In genomic region chr22:42942351-42942750, GRCh38 we compare ENCODE assay signal across 21 cellular contexts.
DNase-seq lines count a peak whose midpoint lies in the region; ATAC-seq and TF ChIP-seq lines count a peak whose summit lies in the region.
"Had no signal": no experiment of that assay in that cellular context is flagged by ENCODE, and none has a peak within 500 bp of the region (broad histone marks: within the 10 kb centered on the region; RNA-seq: fewer than 3 reads in every experiment).

No MANE protein-coding gene starts in this region.

- intact Hi-C loops in heart left ventricle (cut with DNase I) = loop anchor here in 1 of 10 donors (10.0 kb wide), 1 partner anchor 72 kb away; the partner anchor contains the start of gene PACSIN2
- intact Hi-C loops in Right ventricle myocardium inferior (cut with DNase I) = no loop called here
- intact Hi-C loops in activated B cell treated with CpG ODN at 0.5 μM for 24 hours (cut with micrococcal nuclease) = no loop called here

- peak overlapping the region; percentile 41 for H3K27ac Mint-ChIP-seq in activated B cell treated with CpG ODN at 0.5 μM for 24 hours

- ATAC-seq in heart left ventricle = no peak
- no peak for ATAC-seq in Right ventricle myocardium inferior
- ATAC-seq in activated B cell treated with CpG ODN at 0.5 μM for 24 hours (ENCODE audit: low read depth) = no peak
- ATAC-seq in gastroesophageal sphincter = no peak
- no peak for ATAC-seq in thoracic aorta (ENCODE audit: insufficient number of reproducible peaks, low FRiP score, low read depth)
- ATAC-seq: PC-3 had no signal

- in situ Hi-C loops in HAP-1 (cut with MboI; ENCODE audit: low sequenced_read_pairs) = no loop called here

- no peaks in the 10 kb centered on the region for H3K9me3 Mint-ChIP-seq in activated B cell treated with CpG ODN at 0.5 μM for 24 hours

- no peak for DNase-seq in heart left ventricle
- DNase-seq in Right ventricle myocardium inferior (ENCODE audit: missing footprints) = no peak
- no peak for DNase-seq in activated B cell treated with CpG ODN at 0.5 μM for 24 hours
- no peak for DNase-seq in thoracic aorta (ENCODE audit: low spot score)
- DNase-seq in WERI-Rb-1 = no peak
- no peak for DNase-seq in HAP-1 (ENCODE audit: low spot score in 2 of 2)
- no peak for DNase-seq in DMS153 treated with DMSO at 0.1 percent for 48 hours (lab: John Stamatoyannopoulos, UW; ENCODE audit: unreplicated experiment)
- DNase-seq: DMS153; H7; IMR-90; KG1; MM.1S; NCI-H2029; NCI-H446 treated with DMSO at 0.1 percent for 48 hours; NCI-H526; NCI-H82; NK-92 treated with Interleukin-12 subunit alpha and Interleukin-12 subunit beta, amount 100 ng/mL, for 24 hours; PC-3; SHP77 had no signal

- no peak for TF ChIP-seq POLR2A in heart left ventricle (IDR thresholded peaks at IDR 0.05)
- no peak for TF ChIP-seq POLR2A in gastroesophageal sphincter (IDR thresholded peaks at IDR 0.05)

- POLR2A ChIA-PET in activated B cell treated with CpG ODN at 0.5 μM for 24 hours (lab: Charles Lee) = no interaction called here

- H3K4me1 ChIP-seq in heart left ventricle = peaks cover 40 to 99% (median 83%) of the 10 kb centered on the region in 12 donors
- H3K4me1 ChIP-seq in gastroesophageal sphincter = peaks cover 24 to 98% (median 56%) of the 10 kb centered on the region in 3 donors
- H3K4me1 ChIP-seq in thoracic aorta (ENCODE audit: control insufficient read depth in 1 of 2, low read depth in 2 of 2) = peaks cover 85 to 100% of the 10 kb centered on the region in 2 donors
- peaks cover 4% of the 10 kb centered on the region; the same call in 1 of the 2 replicates for H3K4me1 ChIP-seq in HAP-1

- CTCF ChIA-PET in activated B cell treated with CpG ODN at 0.5 μM for 24 hours (lab: Charles Lee) = no interaction called here

- no peaks in the 10 kb centered on the region for H3K27me3 Mint-ChIP-seq in activated B cell treated with CpG ODN at 0.5 μM for 24 hours

- H3K9me3 ChIP-seq in heart left ventricle (no peaks in the 10 kb centered on the region), gastroesophageal sphincter (no peaks in the 10 kb centered on the region), thoracic aorta (no peaks in the 10 kb centered on the region), WERI-Rb-1 (ENCODE audit: severe bottlenecking) (no peaks in the 10 kb centered on the region), HAP-1 (no peaks in the 10 kb centered on the region)

- H3K36me3 Mint-ChIP-seq in activated B cell treated with CpG ODN at 0.5 μM for 24 hours (ENCODE audit: low read depth) = peaks cover 15% of the 10 kb centered on the region

- H3K4me1 Mint-ChIP-seq in activated B cell treated with CpG ODN at 0.5 μM for 24 hours = peaks cover 52% of the 10 kb centered on the region

- 37 to 50% (median 45%) methylated on average over 2 of the region's 2 CpGs for WGBS in heart left ventricle, 4 donors
- 44 to 45% methylated on average over 2 of the region's 2 CpGs for WGBS in gastroesophageal sphincter (ENCODE audit: low coverage in 1 of 2), 2 donors

- TF ChIP-seq CTCF in heart left ventricle (IDR thresholded peaks at IDR 0.05) = no peak
- TF ChIP-seq CTCF in activated B cell treated with CpG ODN at 0.5 μM for 24 hours (IDR thresholded peaks at IDR 0.05) = no peak
- no peak for TF ChIP-seq CTCF in gastroesophageal sphincter (IDR thresholded peaks at IDR 0.05)
- TF ChIP-seq CTCF in thoracic aorta (IDR thresholded peaks at IDR 0.05) = no peak
- no peak for TF ChIP-seq CTCF in WERI-Rb-1 (IDR thresholded peaks at IDR 0.05; ENCODE audit: low read depth, low read length)

- H3K36me3 ChIP-seq in heart left ventricle (peaks cover 0 to 6% (median 0%) of the 10 kb centered on the region in 9 donors), gastroesophageal sphincter (no peaks in the 10 kb centered on the region), thoracic aorta (no peaks in the 10 kb centered on the region), WERI-Rb-1 (no peaks in the 10 kb centered on the region), HAP-1 (replicated peaks) (no peaks in the 10 kb centered on the region)

- H3K4me3 Mint-ChIP-seq in activated B cell treated with CpG ODN at 0.5 μM for 24 hours = no peak overlapping the region

- H3K27ac ChIP-seq in heart left ventricle (peak overlapping the region in 9 of 12 donors; percentile 8 to 92 (median 61)), gastroesophageal sphincter (peak overlapping the region in 3 of 4 donors; percentile 43 to 97 (median 74)), thoracic aorta (peak overlapping the region; percentile 62 to 97), WERI-Rb-1 (no peak overlapping the region)
- H3K27ac ChIP-seq: 22Rv1 had no signal

- H3K27me3 ChIP-seq in heart left ventricle = no peaks in the 10 kb centered on the region
- no peaks in the 10 kb centered on the region for H3K27me3 ChIP-seq in gastroesophageal sphincter
- H3K27me3 ChIP-seq in thoracic aorta (replicated peaks; ENCODE audit: insufficient read depth) = no peaks in the 10 kb centered on the region
- no peaks in the 10 kb centered on the region for H3K27me3 ChIP-seq in WERI-Rb-1 (ENCODE audit: insufficient read depth, low read depth, severe bottlenecking)
- H3K27me3 ChIP-seq in HAP-1 (ENCODE audit: low read depth) = no peaks in the 10 kb centered on the region

- no peak for TF ChIP-seq EP300 in gastroesophageal sphincter (IDR thresholded peaks at IDR 0.05)

- H3K4me3 ChIP-seq in heart left ventricle = no peak overlapping the region
- H3K4me3 ChIP-seq in gastroesophageal sphincter = no peak overlapping the region
- no peak overlapping the region for H3K4me3 ChIP-seq in thoracic aorta
- no peak overlapping the region for H3K4me3 ChIP-seq in WERI-Rb-1 (ENCODE audit: low read depth, low read length)
- no peak overlapping the region for H3K4me3 ChIP-seq in HAP-1
